Comparison of ENCODE assay signal across 8 cellular contexts in genomic region chr6:89412071-89413005, GRCh38. TPM values are rescaled to one million over a fixed set of nuclear protein-coding genes. Genes with fewer than 3 reads are reported as not detected.
DNase-seq lines count a peak whose midpoint lies in the region; ATAC-seq and TF ChIP-seq lines count a peak whose summit lies in the region.

Gene RRAGD, minus strand, starts transcription at chr6:89412273. Its CDS starts 280 bp downstream, at chr6:89411993.

- no peaks in the 10 kb centered on the region for H3K9me2 ChIP-seq in OCI-LY7 (ENCODE audit: insufficient read depth, low read length)

- DNase-seq in CMK (ENCODE audit: low read depth) (peak; percentile 22), HK-2 (ENCODE audit: unreplicated experiment) (peak; percentile 56), OCI-LY7 (ENCODE audit: low spot score) (peak; percentile 74), foreskin keratinocyte (peak in 1 of 2 donors; percentile 1), thyroid gland (peak; percentile 81 to 86)
- peak; percentile 46 for DNase-seq in activated T-helper 9 cell treated with anti-CD3 and anti-CD28 coated beads, Interleukin-2, amount 50 U/mL, for 16 hours (ENCODE audit: low read depth)

- H3K4me3 ChIP-seq in OCI-LY7 (ENCODE audit: low read depth, low read length, poor library complexity, severe bottlenecking) (peak within 1 kb of the TSS; percentile 84), neuron (ENCODE audit: low read length) (peak within 1 kb of the TSS; percentile 97), thyroid gland (replicated peaks in 1 of 3) (peak within 1 kb of the TSS; percentile 86 to 94 (median 94))

- peak within 1 kb of the TSS; percentile 76 for H3K4me2 ChIP-seq in OCI-LY7 (ENCODE audit: low read length)

- H3K27me3 ChIP-seq in foreskin keratinocyte (peaks cover 98% of the 10 kb centered on the region), neuron (ENCODE audit: insufficient read depth, low read length) (no peaks in the 10 kb centered on the region), thyroid gland (no peaks in the 10 kb centered on the region)

- peaks cover 38% of the 10 kb centered on the region for H3K4me1 ChIP-seq in OCI-LY7 (ENCODE audit: insufficient read depth, low read length, poor library complexity, severe bottlenecking)
- no peaks in the 10 kb centered on the region for H3K4me1 ChIP-seq in foreskin keratinocyte
- peaks cover 51% of the 10 kb centered on the region for H3K4me1 ChIP-seq in neuron (ENCODE audit: insufficient read depth, low read length)
- H3K4me1 ChIP-seq in thyroid gland = no peaks in the 10 kb centered on the region

- peak within 1 kb of the TSS; percentile 95 for H2AFZ ChIP-seq in OCI-LY7 (ENCODE audit: low read length)
- H2AFZ ChIP-seq in neuron (ENCODE audit: low read depth, low read length) = peak within 1 kb of the TSS; percentile 85

- peak; percentile 68 for ATAC-seq in GM19463 (IDR thresholded peaks at IDR 0.05; ENCODE audit: unreplicated experiment)
- ATAC-seq in foreskin keratinocyte = peak; percentile 58

- H3K79me2 ChIP-seq in OCI-LY7 (ENCODE audit: insufficient read depth, low read depth, low read length) = peaks cover 15% of the 10 kb centered on the region

- peak; percentile 37; the same call in 1 of the 2 replicates for TF ChIP-seq CTCF in OCI-LY7 (conservative IDR thresholded peaks at IDR 0.05; ENCODE audit: low read length)
- no peak for TF ChIP-seq CTCF in foreskin keratinocyte (conservative IDR thresholded peaks at IDR 0.05)
- TF ChIP-seq CTCF in thyroid gland (IDR thresholded peaks at IDR 0.05) = no peak

- H3K27ac ChIP-seq in OCI-LY7 (ENCODE audit: low read depth, low read length, poor library complexity, severe bottlenecking) (peak within 1 kb of the TSS; percentile 12), foreskin keratinocyte (no peak within 1 kb of the TSS), thyroid gland (peak within 1 kb of the TSS; percentile 86 to 95 (median 92))

- no peaks in the 10 kb centered on the region for H3K9me3 ChIP-seq in OCI-LY7 (ENCODE audit: low read length)
- no peaks in the 10 kb centered on the region for H3K9me3 ChIP-seq in neuron (ENCODE audit: low read length)
- H3K9me3 ChIP-seq in thyroid gland = no peaks in the 10 kb centered on the region

- 0 to 4% methylated on average over 9 to 30 of the region's 85 CpGs for WGBS in thyroid gland, 2 donors

- POLR2A ChIA-PET in OCI-LY7 (lab: Charles Lee) = interaction anchor here (0.6 to 2.3 kb wide), 6 partner anchors 11 to 358 kb away, joined by 3 to 15 read pairs (median 3); no protein-coding TSS in a partner anchor

- BruUV-seq in OCI-LY7 (replicated peaks; lab: Mats Ljungman, UMichigan) = no TSS peak

- CTCF ChIA-PET in OCI-LY7 (lab: Charles Lee; ENCODE audit: unreplicated experiment) = interaction anchor here (2.3 kb wide), 1 partner anchor 39 kb away, joined by 8 read pairs; no protein-coding TSS in a partner anchor

- peak in 1 of 2 donors; percentile 74 for TF ChIP-seq POLR2A in thyroid gland (IDR thresholded peaks at IDR 0.05)

- H3K36me3 ChIP-seq in OCI-LY7 (ENCODE audit: insufficient read depth, low read length) (no peaks in the 10 kb centered on the region), neuron (ENCODE audit: insufficient read depth, low read length) (no peaks in the 10 kb centered on the region), thyroid gland (no peaks in the 10 kb centered on the region)

- intact Hi-C loops in OCI-LY7 (cut with micrococcal nuclease; ENCODE audit: unreplicated experiment) = loop anchor here (1.0 to 5.0 kb wide), 3 partner anchors 25 to 265 kb away; partner anchors contain the start of gene PM20D2
- intact Hi-C loops in thyroid gland (cut with DNase I) = no loop called here

- H4K20me1 ChIP-seq in OCI-LY7 (ENCODE audit: insufficient read depth, low read length) = no peaks in the 10 kb centered on the region

RNA-seq across cellular contexts. Expression of gene RRAGD, which starts in this region (rescaled TPM):
- total RNA-seq in OCI-LY7 (2014; rRNA removed; shearing (Covaris generic)) = 6.2 and 6.5 TPM in 2 replicates
- total RNA-seq in OCI-LY7 (2022) (12.9 and 17.6 TPM in 2 replicates), foreskin keratinocyte (0.04 and 0.14 TPM in 2 replicates), thyroid gland (10 to 100 TPM; 49.8 to 73.0 (median 62.2) TPM)
- 0.04 and 0.08 TPM in 2 replicates for polyA plus RNA-seq in foreskin keratinocyte

Comparison
In these comparisons a context has a peak if more than half of its experiments do, and no peak if none do; other contexts are left out.
1. Peak in ATAC-seq in foreskin keratinocyte; RNA of the gene not detected or under 1 TPM.